Comparison of ENCODE assay signal across 26 cellular contexts in the genomic region with DNA sequence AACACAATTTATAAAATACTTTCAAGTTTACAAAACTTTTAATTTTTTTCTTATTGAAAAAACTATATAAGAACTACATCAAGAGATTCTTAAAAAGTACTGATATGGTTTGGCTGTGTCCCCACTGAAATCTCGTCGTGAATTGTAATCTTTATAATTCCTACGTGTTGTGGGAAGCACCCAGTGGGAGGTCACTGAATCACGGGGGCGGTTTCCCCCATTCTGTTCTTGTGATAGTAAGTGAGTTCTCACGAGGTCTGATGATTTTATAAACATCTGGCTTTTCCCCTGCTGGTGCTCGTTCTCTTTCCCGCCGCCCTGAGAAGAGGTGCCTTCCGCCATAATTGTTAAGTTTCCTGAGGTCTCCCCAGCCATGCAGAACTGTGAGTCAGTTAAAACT.
"Had no signal": no experiment of that assay in that cellular context is flagged by ENCODE, and none has a peak within 500 bp of the region (broad histone marks: within the 10 kb centered on the region; RNA-seq: fewer than 3 reads in every experiment).

No MANE protein-coding gene starts in this region.

- ATAC-seq: activated CD8-positive, alpha-beta memory T cell treated with anti-CD3 and anti-CD28 coated beads, Interleukin-2, amount 10 ng/mL, durations not matched to agents 7 days and 5 days; activated CD8-positive, alpha-beta T cell treated with anti-CD3 and anti-CD28 coated beads, Interleukin-2, amount 10 ng/mL, durations not matched to agents 7 days and 5 days; foreskin keratinocyte; mucosa of descending colon; natural killer cell treated with Interleukin-12 subunit alpha and Interleukin-12 subunit beta and Interleukin-15 and Interleukin-18, amount 100 ng/mL, for 72 hours; sciatic nerve; stimulated activated naive B cell treated with anti-CD40 and anti-IgM and Interleukin-4, amounts not matched to agents 10 μg/mL and 1 μg/mL and 100 μg/mL, for 72 hours had no signal

- H3K4me1 Mint-ChIP-seq: activated B cell treated with CpG ODN at 0.5 μM for 24 hours; activated CD8-positive, alpha-beta memory T cell treated with anti-CD3 and anti-CD28 coated beads, Interleukin-2, amount 10 ng/mL, durations not matched to agents 7 days and 5 days; stimulated activated naive B cell treated with anti-CD40 and anti-IgM and Interleukin-4, amounts not matched to agents 10 μg/mL and 1 μg/mL and 100 μg/mL, for 72 hours had no signal

- H3K9me3 Mint-ChIP-seq: activated T-helper 2 cell treated with anti-CD3 and anti-CD28 coated beads, Interferon-gamma antibody, Interleukin-2, Interleukin-4, amounts not matched to agents 10 μg/mL and 5 μg/mL and 100 μg/mL, durations not matched to agents 14 hours and 24 hours and 36 hours; natural killer cell treated with Interleukin-12 subunit alpha and Interleukin-12 subunit beta and Interleukin-15 and Interleukin-18, amount 100 ng/mL, for 72 hours had no signal

- H3K36me3 ChIP-seq: esophagus muscularis mucosa, heart right ventricle, left ventricle myocardium inferior, neutrophil, stomach, tibial artery had no signal

- H3K4me3 ChIP-seq: esophagus muscularis mucosa, heart right ventricle, left ventricle myocardium inferior, lung, mucosa of descending colon, skin epidermis, stomach, tibial artery had no signal

- H3K27me3 ChIP-seq: esophagus muscularis mucosa, foreskin keratinocyte, heart right ventricle, neutrophil, stomach, tibial artery had no signal

- H3K9me3 ChIP-seq: esophagus muscularis mucosa, left ventricle myocardium inferior, mucosa of descending colon, neutrophil, stomach, tibial artery had no signal

- H3K27ac Mint-ChIP-seq: activated B cell treated with CpG ODN at 0.5 μM for 24 hours; activated CD8-positive, alpha-beta memory T cell treated with anti-CD3 and anti-CD28 coated beads, Interleukin-2, amount 10 ng/mL, durations not matched to agents 7 days and 5 days; activated CD8-positive, alpha-beta T cell treated with anti-CD3 and anti-CD28 coated beads, Interleukin-2, amount 10 ng/mL, durations not matched to agents 7 days and 5 days; activated naive CD8-positive, alpha-beta T cell; activated T-helper 2 cell treated with anti-CD3 and anti-CD28 coated beads, Interferon-gamma antibody, Interleukin-2, Interleukin-4, amounts not matched to agents 10 μg/mL and 5 μg/mL and 100 μg/mL, durations not matched to agents 14 hours and 24 hours and 36 hours; brain; natural killer cell treated with Interleukin-12 subunit alpha and Interleukin-12 subunit beta and Interleukin-15 and Interleukin-18, amount 100 ng/mL, for 72 hours; stimulated activated naive B cell treated with anti-CD40 and anti-IgM and Interleukin-4, amounts not matched to agents 10 μg/mL and 1 μg/mL and 100 μg/mL, for 72 hours had no signal

- H3K27ac ChIP-seq: esophagus muscularis mucosa, foreskin keratinocyte, heart right ventricle, left ventricle myocardium inferior, neutrophil, skin epidermis, stomach, tibial artery had no signal

- DNase-seq: activated B cell treated with CpG ODN at 0.5 μM for 24 hours; activated CD8-positive, alpha-beta memory T cell treated with anti-CD3 and anti-CD28 coated beads, Interleukin-2, amount 10 ng/mL, durations not matched to agents 7 days and 5 days; activated CD8-positive, alpha-beta T cell treated with anti-CD3 and anti-CD28 coated beads, Interleukin-2, amount 10 ng/mL, durations not matched to agents 7 days and 5 days; activated naive CD4-positive, alpha-beta T cell; activated T-cell treated with anti-CD3 and anti-CD28 coated beads, Interleukin-2, amount 50 U/mL, for 48 hours; anterior cingulate cortex; cortex of kidney; foreskin keratinocyte; left ventricle myocardium inferior; mucosa of descending colon; retina; stimulated activated CD4-positive, alpha-beta T cell treated with anti-CD3 and anti-CD28 coated beads, Interleukin-1b, Interleukin-23, amount 100 ng/mL, for 48 hours; stimulated activated naive B cell treated with anti-CD40 and anti-IgM and Interleukin-4, amounts not matched to agents 10 μg/mL and 1 μg/mL and 100 μg/mL, for 72 hours; stomach; T-helper 2 cell; tibial artery had no signal

- H3K4me1 ChIP-seq: esophagus muscularis mucosa, foreskin keratinocyte, heart right ventricle, left ventricle myocardium inferior, stomach, tibial artery had no signal

- H3K4me3 Mint-ChIP-seq: activated B cell treated with CpG ODN at 0.5 μM for 24 hours; activated CD8-positive, alpha-beta memory T cell treated with anti-CD3 and anti-CD28 coated beads, Interleukin-2, amount 10 ng/mL, durations not matched to agents 7 days and 5 days; activated CD8-positive, alpha-beta T cell treated with anti-CD3 and anti-CD28 coated beads, Interleukin-2, amount 10 ng/mL, durations not matched to agents 7 days and 5 days; activated naive CD8-positive, alpha-beta T cell; brain; natural killer cell treated with Interleukin-12 subunit alpha and Interleukin-12 subunit beta and Interleukin-15 and Interleukin-18, amount 100 ng/mL, for 72 hours; stimulated activated naive B cell treated with anti-CD40 and anti-IgM and Interleukin-4, amounts not matched to agents 10 μg/mL and 1 μg/mL and 100 μg/mL, for 72 hours had no signal

- H3K36me3 Mint-ChIP-seq: activated CD8-positive, alpha-beta memory T cell treated with anti-CD3 and anti-CD28 coated beads, Interleukin-2, amount 10 ng/mL, durations not matched to agents 7 days and 5 days; activated naive CD8-positive, alpha-beta T cell; brain; stimulated activated naive B cell treated with anti-CD40 and anti-IgM and Interleukin-4, amounts not matched to agents 10 μg/mL and 1 μg/mL and 100 μg/mL, for 72 hours had no signal
